Comparison of ENCODE assay signal across 10 cellular contexts in the genomic region with DNA sequence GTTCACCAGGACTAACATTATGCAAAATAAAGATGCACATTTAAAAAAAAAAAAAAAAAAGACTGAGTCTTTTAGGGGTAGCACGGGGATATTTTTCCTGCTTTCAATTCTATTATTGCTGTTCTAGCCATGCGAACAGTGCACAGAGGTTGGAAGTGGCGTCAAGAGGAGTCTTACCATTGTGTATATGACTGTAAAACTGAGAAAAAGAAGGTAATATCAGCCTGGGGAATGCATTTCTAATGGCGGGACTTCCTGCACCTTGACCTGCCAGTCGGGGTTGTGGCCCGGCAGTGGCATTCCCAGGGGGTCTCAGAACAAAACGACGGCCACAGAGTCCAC. TPM values are rescaled to one million over a fixed set of nuclear protein-coding genes. Genes with fewer than 3 reads are reported as not detected.
DNase-seq lines count a peak whose midpoint lies in the region; ATAC-seq and TF ChIP-seq lines count a peak whose summit lies in the region.
"Had no signal": no experiment of that assay in that cellular context is flagged by ENCODE, and none has a peak within 500 bp of the region (broad histone marks: within the 10 kb centered on the region; RNA-seq: fewer than 3 reads in every experiment).

No MANE protein-coding gene starts in this region.

- DNase-seq in breast epithelium (ENCODE audit: low spot score in 2 of 2) = no peak
- no peak for DNase-seq in MCF 10A (ENCODE audit: unreplicated experiment)
- DNase-seq in type B pancreatic cell (ENCODE audit: extremely low spot score, unreplicated experiment) = no peak
- no peak for DNase-seq in COLO829 (ENCODE audit: low spot score)
- DNase-seq in DMS 273 treated with DMSO at 0.1 percent for 48 hours (lab: John Stamatoyannopoulos, UW) = no peak

- ATAC-seq in HG03159 (IDR thresholded peaks at IDR 0.05; ENCODE audit: unreplicated experiment) = no peak

- H3K4me3 ChIP-seq in breast epithelium (peak overlapping the region; percentile 7 to 75 (median 52)), muscle layer of colon (ENCODE audit: low read depth in 1 of 2, low read length in 2 of 2) (peak overlapping the region; percentile 28 to 34)

- POLR2A ChIA-PET in MCF 10A (lab: Yijun Ruan, JAX) = no interaction called here

- H3K27ac Mint-ChIP-seq in MCF 10A (ENCODE audit: low read depth, unreplicated experiment) (no peak overlapping the region), brain (no peak overlapping the region), type B pancreatic cell (peak overlapping the region; percentile 8)

- no peaks in the 10 kb centered on the region for H3K36me3 ChIP-seq in breast epithelium
- H3K36me3 ChIP-seq in muscle layer of colon (ENCODE audit: insufficient read depth, low read length) = no peaks in the 10 kb centered on the region

- H3K9ac ChIP-seq in muscle layer of colon (ENCODE audit: low read length) = no peak overlapping the region

- CTCF ChIA-PET in MCF 10A (lab: Yijun Ruan, JAX) = no interaction called here

- intact Hi-C loops in breast epithelium (cut with DNase I; ENCODE audit: low total_unique reads) = no loop called here
- intact Hi-C loops in MCF 10A (cut with micrococcal nuclease) = no loop called here

- H3K36me3 Mint-ChIP-seq in MCF 10A (ENCODE audit: insufficient read depth, unreplicated experiment) = no peaks in the 10 kb centered on the region
- H3K36me3 Mint-ChIP-seq in brain = no peaks in the 10 kb centered on the region
- peaks cover 7% of the 10 kb centered on the region for H3K36me3 Mint-ChIP-seq in type B pancreatic cell

- H3K4me3 Mint-ChIP-seq in MCF 10A (ENCODE audit: unreplicated experiment) = no peak overlapping the region
- peak overlapping the region; percentile 80 to 89 (median 85) for H3K4me3 Mint-ChIP-seq in brain
- peak overlapping the region; percentile 82 for H3K4me3 Mint-ChIP-seq in type B pancreatic cell

- H3K4me1 Mint-ChIP-seq in MCF 10A (ENCODE audit: insufficient read depth, unreplicated experiment) = no peaks in the 10 kb centered on the region
- peaks cover 31% of the 10 kb centered on the region for H3K4me1 Mint-ChIP-seq in brain
- peaks cover 15% of the 10 kb centered on the region for H3K4me1 Mint-ChIP-seq in type B pancreatic cell (ENCODE audit: unreplicated experiment)

- no TSS peak for BruUV-seq in MCF 10A (replicated peaks; lab: Mats Ljungman, UMichigan)

- H3K9me3 ChIP-seq in breast epithelium (no peaks in the 10 kb centered on the region), muscle layer of colon (ENCODE audit: low read length) (no peaks in the 10 kb centered on the region)

- H3K27me3 ChIP-seq in breast epithelium (peaks cover 0 to 67% of the 10 kb centered on the region in 2 donors), muscle layer of colon (ENCODE audit: control insufficient read depth in 1 of 2, insufficient read depth in 2 of 2, low read length in 2 of 2) (peaks cover 65 to 81% of the 10 kb centered on the region in 2 donors)

- TF ChIP-seq CTCF in breast epithelium (IDR thresholded peaks at IDR 0.05) (no peak), MCF 10A (IDR thresholded peaks at IDR 0.05; ENCODE audit: unreplicated experiment) (no peak), brain (conservative IDR thresholded peaks at IDR 0.05) (no peak), type B pancreatic cell (conservative IDR thresholded peaks at IDR 0.05) (no peak)

- H3K27me3 Mint-ChIP-seq in MCF 10A (ENCODE audit: insufficient read depth, unreplicated experiment) = peaks cover 67% of the 10 kb centered on the region
- H3K27me3 Mint-ChIP-seq in brain = peaks cover 100% of the 10 kb centered on the region
- peaks cover 99% of the 10 kb centered on the region for H3K27me3 Mint-ChIP-seq in type B pancreatic cell

- no peak for TF ChIP-seq POLR2A in breast epithelium (IDR thresholded peaks at IDR 0.05)

- H3K27ac ChIP-seq in breast epithelium (peak overlapping the region; percentile 64 to 71), muscle layer of colon (ENCODE audit: low read depth, low read length) (no peak overlapping the region)

- H3K9me3 Mint-ChIP-seq in MCF 10A (ENCODE audit: unreplicated experiment) (no peaks in the 10 kb centered on the region), brain (peaks cover 2 to 15% (median 9%) of the 10 kb centered on the region in 5 experiments), type B pancreatic cell (no peaks in the 10 kb centered on the region)

- H3K4me1 ChIP-seq in breast epithelium (peaks cover 0 to 9% of the 10 kb centered on the region in 2 donors), muscle layer of colon (ENCODE audit: insufficient read depth, low read length) (peaks cover 12% of the 10 kb centered on the region)

RNA-seq across cellular contexts. Expression of a gene that starts 13.2 kb away (rescaled TPM):
- total RNA-seq in breast epithelium (1 to 10 TPM; 1.3 to 5.1 (median 4.6) TPM), MCF 10A (2022) (not detected in 2 replicates), type B pancreatic cell (ENCODE audit: low replicate concordance) (1.2 and 1.3 TPM in 2 replicates)
- 6.8 TPM for polyA plus RNA-seq in brain (ENCODE audit: insufficient read depth, low read depth, low replicate concordance)

RNA-seq across cellular contexts. Expression of a gene that starts 48.5 kb away (rescaled TPM):
- total RNA-seq in breast epithelium (10 to 100 TPM in 1 of 3 donors, 1 to 10 TPM in 2; 1.8 to 38.2 (median 4.6) TPM), MCF 10A (2022) (not detected in 2 replicates), type B pancreatic cell (ENCODE audit: low replicate concordance) (6.3 and 8.6 TPM in 2 replicates)
- polyA plus RNA-seq in brain (ENCODE audit: insufficient read depth, low read depth, low replicate concordance) = 2.4 TPM
- total RNA-seq: subcutaneous adipose tissue had no signal

RNA-seq across cellular contexts. Expression of a gene that starts 51.6 kb away (rescaled TPM):
- total RNA-seq in breast epithelium = under 1 TPM in 2 of 3 donors, not detected in 1; 0.33 to 0.88 TPM
- not detected in 2 replicates for total RNA-seq in MCF 10A (2022)
- 0.39 TPM for polyA plus RNA-seq in brain (ENCODE audit: insufficient read depth, low read depth, low replicate concordance)
- not detected in 2 replicates for total RNA-seq in type B pancreatic cell (ENCODE audit: low replicate concordance)
- total RNA-seq: RPMI7951, subcutaneous adipose tissue had no signal
